Comparison of ENCODE assay signal across 21 cellular contexts in genomic region chr12:50780016-50780415, GRCh38. TPM values are rescaled to one million over a fixed set of nuclear protein-coding genes. Genes with fewer than 3 reads are reported as not detected.
DNase-seq lines count a peak whose midpoint lies in the region; ATAC-seq and TF ChIP-seq lines count a peak whose summit lies in the region.
"Had no signal": no experiment of that assay in that cellular context is flagged by ENCODE, and none has a peak within 500 bp of the region (broad histone marks: within the 10 kb centered on the region; RNA-seq: fewer than 3 reads in every experiment).

No MANE protein-coding gene starts in this region.

- H4K20me1 ChIP-seq in osteoblast (ENCODE audit: insufficient read depth, low read length): peaks cover 10% of the 10 kb centered on the region

- CTCF ChIA-PET in activated naive CD4-positive, alpha-beta T cell treated with anti-CD3 and anti-CD28 coated beads, Interleukin-2, amount 10 ng/mL, durations not matched to agents 7 days and 5 days (lab: Charles Lee): interaction anchor here (1.2 kb wide), 1 partner anchor 12 kb away, joined by 3 read pairs; no protein-coding TSS in a partner anchor
- CTCF ChIA-PET in HEK293T (lab: Yijun Ruan, JAX): no interaction called here

- no peaks in the 10 kb centered on the region for H3K4me1 ChIP-seq in osteoblast (ENCODE audit: insufficient read depth, low read length)

- no peak overlapping the region for H3K4me3 ChIP-seq in osteoblast (ENCODE audit: insufficient read depth, low read length)
- H3K4me3 ChIP-seq: A549; BLaER1 treated with 17β-estradiol and CSF1 and Interleukin-3, amounts not matched to agents 10 nM and 100 nM; GM12878 had no signal

- H3K4me3 Mint-ChIP-seq in activated naive CD4-positive, alpha-beta T cell treated with anti-CD3 and anti-CD28 coated beads, Interleukin-2, amount 10 ng/mL, durations not matched to agents 7 days and 5 days: no peak overlapping the region
- H3K4me3 Mint-ChIP-seq in T-helper 17 cell: no peak overlapping the region
- H3K4me3 Mint-ChIP-seq: B cell; CD4-positive, alpha-beta T cell; CD8-positive, alpha-beta T cell had no signal

- H3K4me2 ChIP-seq in osteoblast (ENCODE audit: insufficient read depth, low read length): no peak overlapping the region
- H3K4me2 ChIP-seq: A549; BLaER1 treated with 17β-estradiol and CSF1 and Interleukin-3, amounts not matched to agents 10 nM and 100 nM had no signal

- no peaks in the 10 kb centered on the region for H3K9me3 ChIP-seq in T-helper 17 cell (ENCODE audit: control insufficient read depth, low read length, poor library complexity, severe bottlenecking)
- H3K9me3 ChIP-seq in osteoblast (ENCODE audit: low read depth, low read length): no peaks in the 10 kb centered on the region
- H3K9me3 ChIP-seq: A549, Caco-2 had no signal

- no peaks in the 10 kb centered on the region for H3K27me3 Mint-ChIP-seq in activated naive CD4-positive, alpha-beta T cell treated with anti-CD3 and anti-CD28 coated beads, Interleukin-2, amount 10 ng/mL, durations not matched to agents 7 days and 5 days
- H3K27me3 Mint-ChIP-seq in T-helper 17 cell: no peaks in the 10 kb centered on the region
- H3K27me3 Mint-ChIP-seq: B cell; CD4-positive, alpha-beta T cell had no signal

- H3K27ac Mint-ChIP-seq in activated naive CD4-positive, alpha-beta T cell treated with anti-CD3 and anti-CD28 coated beads, Interleukin-2, amount 10 ng/mL, durations not matched to agents 7 days and 5 days: peak overlapping the region; percentile 33
- no peak overlapping the region for H3K27ac Mint-ChIP-seq in activated naive CD4-positive, alpha-beta T cell treated with anti-CD3 and anti-CD28 coated beads, Interleukin-2, amount 50 U/mL, for 72 hours
- H3K27ac Mint-ChIP-seq in T-helper 17 cell: peak overlapping the region; percentile 34
- H3K27ac Mint-ChIP-seq: B cell; CD4-positive, alpha-beta T cell; CD8-positive, alpha-beta T cell had no signal

- no peak for ATAC-seq in activated naive CD4-positive, alpha-beta T cell treated with anti-CD3 and anti-CD28 coated beads, Interleukin-2, amount 50 U/mL, for 72 hours
- ATAC-seq in T-helper 17 cell: no peak
- ATAC-seq: A549; CD8-positive, alpha-beta T cell; GM12878 had no signal

- no peak for TF ChIP-seq CTCF in osteoblast (IDR thresholded peaks at IDR 0.05; ENCODE audit: extremely low read depth, low read depth, low read length)

- H3K36me3 ChIP-seq in osteoblast (ENCODE audit: insufficient read depth, low read length): peaks cover 16% of the 10 kb centered on the region

- H3K27me3 ChIP-seq in osteoblast (ENCODE audit: insufficient read depth, low read length): no peaks in the 10 kb centered on the region
- H3K27me3 ChIP-seq: BLaER1 treated with 17β-estradiol and CSF1 and Interleukin-3, amounts not matched to agents 10 nM and 100 nM had no signal

- peaks cover 6% of the 10 kb centered on the region for H3K4me1 Mint-ChIP-seq in activated naive CD4-positive, alpha-beta T cell treated with anti-CD3 and anti-CD28 coated beads, Interleukin-2, amount 10 ng/mL, durations not matched to agents 7 days and 5 days
- peaks cover 21% of the 10 kb centered on the region for H3K4me1 Mint-ChIP-seq in T-helper 17 cell

- no peak overlapping the region for H3K27ac ChIP-seq in osteoblast (ENCODE audit: low read depth, low read length)
- H3K27ac ChIP-seq: 22Rv1; A549; BLaER1 treated with 17β-estradiol and CSF1 and Interleukin-3, amounts not matched to agents 10 nM and 100 nM; C4-2B had no signal

- peaks cover 52% of the 10 kb centered on the region for H3K79me2 ChIP-seq in osteoblast (ENCODE audit: insufficient read depth, low read length)

- no peaks in the 10 kb centered on the region for H3K9me3 Mint-ChIP-seq in activated naive CD4-positive, alpha-beta T cell treated with anti-CD3 and anti-CD28 coated beads, Interleukin-2, amount 10 ng/mL, durations not matched to agents 7 days and 5 days
- H3K9me3 Mint-ChIP-seq in activated naive CD4-positive, alpha-beta T cell treated with anti-CD3 and anti-CD28 coated beads, Interleukin-2, amount 50 U/mL, for 72 hours: no peaks in the 10 kb centered on the region
- H3K9me3 Mint-ChIP-seq: CD4-positive, alpha-beta T cell; CD8-positive, alpha-beta T cell had no signal

- DNase-seq in activated naive CD4-positive, alpha-beta T cell treated with anti-CD3 and anti-CD28 coated beads, Interleukin-2, amount 10 ng/mL, durations not matched to agents 7 days and 5 days: no peak
- no peak for DNase-seq in activated naive CD4-positive, alpha-beta T cell treated with anti-CD3 and anti-CD28 coated beads, Interleukin-2, amount 50 U/mL, for 72 hours (ENCODE audit: low spot score in 2 of 2)
- DNase-seq in T-helper 17 cell: no peak
- DNase-seq in osteoblast (ENCODE audit: insufficient read length, low spot score, missing footprints): peak; percentile 17
- DNase-seq in HuH-7 (ENCODE audit: low spot score): no peak
- no peak for DNase-seq in HEK293T (ENCODE audit: extremely low spot score)
- DNase-seq: AML-193; Caco-2; Calu3; CD4-positive, alpha-beta T cell; CD8-positive, alpha-beta T cell; DMS79; DND-41; EL; GDM1 had no signal

- H3K36me3 Mint-ChIP-seq in activated naive CD4-positive, alpha-beta T cell treated with anti-CD3 and anti-CD28 coated beads, Interleukin-2, amount 10 ng/mL, durations not matched to agents 7 days and 5 days: peaks cover 14% of the 10 kb centered on the region
- peaks cover 0 to 12% of the 10 kb centered on the region in 2 donors for H3K36me3 Mint-ChIP-seq in activated naive CD4-positive, alpha-beta T cell treated with anti-CD3 and anti-CD28 coated beads, Interleukin-2, amount 50 U/mL, for 72 hours
- H3K36me3 Mint-ChIP-seq in T-helper 17 cell (ENCODE audit: low read depth): peaks cover 3% of the 10 kb centered on the region

- no peak overlapping the region for H2AFZ ChIP-seq in osteoblast (ENCODE audit: low read length)

- POLR2A ChIA-PET in HEK293T (lab: Yijun Ruan, JAX): no interaction called here

TF ChIP-seq in HEK293T, 16 proteins besides CTCF, POLR2A, EP300 and RAD21:
- TF ChIP-seq FOXM1 (IDR thresholded peaks at IDR 0.05; ENCODE audit: borderline replicate concordance) (no peak), HDGF (IDR thresholded peaks at IDR 0.05; ENCODE audit: borderline replicate concordance) (no peak), TARDBP (IDR thresholded peaks at IDR 0.05) (no peak), BHLHE40 (IDR thresholded peaks at IDR 0.05; ENCODE audit: borderline replicate concordance) (no peak), NFRKB (IDR thresholded peaks at IDR 0.05) (no peak), ARNT (IDR thresholded peaks at IDR 0.05) (no peak), FOXK2 (IDR thresholded peaks at IDR 0.05) (no peak), SP1 (IDR thresholded peaks at IDR 0.05) (no peak), ELF4 (IDR thresholded peaks at IDR 0.05) (no peak), CTBP1 (IDR thresholded peaks at IDR 0.05; ENCODE audit: borderline replicate concordance) (no peak)
TF ChIP-seq in HEK293T: peak in this region for 0.

RNA-seq across cellular contexts. Expression of gene ATF1, which starts 16.1 kb away (rescaled TPM):
- total RNA-seq in activated naive CD4-positive, alpha-beta T cell treated with anti-CD3 and anti-CD28 coated beads, Interleukin-2, amount 50 U/mL, for 72 hours: 10 to 100 TPM; 49.7 to 66.8 TPM
- total RNA-seq in T-helper 17 cell (10 to 100 TPM; 23.1 to 27.4 TPM), osteoblast (24.2 and 29.0 TPM in 2 replicates)

Comparison
In these comparisons a context has a peak if more than half of its experiments do, and no peak if none do; other contexts are left out.
1. H3K27ac Mint-ChIP-seq: peak in activated naive CD4-positive, alpha-beta T cell treated with anti-CD3 and anti-CD28 coated beads, Interleukin-2, amount 10 ng/mL, durations not matched to agents 7 days and 5 days (single experiment) and T-helper 17 cell (single experiment); none in activated naive CD4-positive, alpha-beta T cell treated with anti-CD3 and anti-CD28 coated beads, Interleukin-2, amount 50 U/mL, for 72 hours (0 of 2).